In genomic region chr4:86522349-86522748, GRCh38 we compare ENCODE assay signal across 14 cellular contexts.
A peak's percentile ranks its signal among the peaks of the same experiment; 100 is the strongest.
DNase-seq lines count a peak whose midpoint lies in the region; ATAC-seq and TF ChIP-seq lines count a peak whose summit lies in the region.
"Had no signal": no experiment of that assay in that cellular context is flagged by ENCODE, and none has a peak within 500 bp of the region (broad histone marks: within the 10 kb centered on the region; RNA-seq: fewer than 3 reads in every experiment).

No MANE protein-coding gene starts in this region.

- no peaks in the 10 kb centered on the region for H3K79me2 ChIP-seq in SK-N-SH (ENCODE audit: insufficient read depth)

- no peak overlapping the region for H3K4me3 ChIP-seq in BE2C (ENCODE audit: low read depth, low read length)
- H3K4me3 ChIP-seq in SK-N-SH (ENCODE audit: low read depth in 2 of 2, low read length in 1 of 2), result no peak overlapping the region
- no peak overlapping the region for H3K4me3 ChIP-seq in foreskin fibroblast (ENCODE audit: low read depth in 1 of 2, low read length in 2 of 2)
- H3K4me3 ChIP-seq: left lung, thoracic aorta had no signal

- H3K27ac ChIP-seq in SK-N-SH (ENCODE audit: low read depth in 2 of 2, low read length in 1 of 2), result no peak overlapping the region
- H3K27ac ChIP-seq: thoracic aorta had no signal

- no peak overlapping the region for H3K4me2 ChIP-seq in SK-N-SH

- H3K4me1 ChIP-seq in BE2C (no peaks in the 10 kb centered on the region), SK-N-SH (ENCODE audit: control insufficient read depth in 1 of 2, insufficient read depth in 2 of 2, low read depth in 1 of 2, low read length in 1 of 2) (no peaks in the 10 kb centered on the region)

- H3F3A ChIP-seq in SK-N-SH (replicated peaks; ENCODE audit: insufficient read depth), result no peaks in the 10 kb centered on the region

- POLR2A ChIA-PET in SK-N-SH (lab: Yijun Ruan, JAX), result no interaction called here

- H2AFZ ChIP-seq in SK-N-SH (ENCODE audit: low read depth), result no peak overlapping the region

- TF ChIP-seq CTCF in BE2C (IDR thresholded peaks at IDR 0.05; ENCODE audit: low read depth, low read length) (peak; percentile 19; the same call in 1 of the 2 replicates), SK-N-SH (IDR thresholded peaks at IDR 0.05) (peak; percentile 52), foreskin fibroblast (IDR thresholded peaks at IDR 0.05; ENCODE audit: low read depth, low read length) (peak; percentile 19)

- DNase-seq in BE2C (no peak), HT-29 (ENCODE audit: low spot score) (peak; percentile 18), SK-N-SH (no peak), foreskin fibroblast (peak in 1 of 2 donors; percentile 17), amygdala (lab: John Stamatoyannopoulos, UW) (no peak)
- DNase-seq in activated T-cell treated with anti-CD3 and anti-CD28 coated beads, Interleukin-2, amount 50 U/mL, for 1 hour, result no peak
- DNase-seq: activated B cell treated with CpG ODN at 0.5 μM for 24 hours; effector CD8-positive, alpha-beta T cell; left lung; NCI-H1105 treated with DMSO at 0.1 percent for 48 hours; NCI-H524 had no signal

- H3K9me2 ChIP-seq in SK-N-SH, result no peaks in the 10 kb centered on the region

- WGBS in SK-N-SH (ENCODE audit: low lambda C conversion rate), result 46% methylated on average over 4 of the region's 4 CpGs

- H3K36me3 ChIP-seq in BE2C (no peaks in the 10 kb centered on the region), SK-N-SH (replicated peaks in 1 of 2; ENCODE audit: control insufficient read depth in 1 of 2, insufficient read depth in 2 of 2, low read length in 1 of 2) (no peaks in the 10 kb centered on the region)
- H3K36me3 ChIP-seq: left lung, thoracic aorta had no signal

- no peak for TF ChIP-seq EP300 in SK-N-SH (IDR thresholded peaks at IDR 0.05; ENCODE audit: borderline replicate concordance in 1 of 2, low read depth in 1 of 2, low read length in 1 of 2)

- CTCF ChIA-PET in SK-N-SH (lab: Yijun Ruan, JAX), result interaction anchor here (1.3 to 8.8 kb wide), 5 partner anchors 14 to 571 kb away, joined by 3 to 72 read pairs (median 5); no protein-coding TSS in a partner anchor

- no peaks in the 10 kb centered on the region for H3K9me3 ChIP-seq in BE2C
- peaks cover 12% of the 10 kb centered on the region; the same call in 1 of the 2 replicates for H3K9me3 ChIP-seq in SK-N-SH

- no peak overlapping the region for H3K9ac ChIP-seq in SK-N-SH

- peak; percentile 55 for TF ChIP-seq RAD21 in SK-N-SH (IDR thresholded peaks at IDR 0.05; ENCODE audit: low read length)

- H4K20me1 ChIP-seq in SK-N-SH (ENCODE audit: insufficient read depth), result no peaks in the 10 kb centered on the region

- ATAC-seq in GM19023 (IDR thresholded peaks at IDR 0.05; ENCODE audit: unreplicated experiment) (no peak), HG02623 (IDR thresholded peaks at IDR 0.05; ENCODE audit: unreplicated experiment) (no peak)
- ATAC-seq: left lung had no signal

- H3K27me3 ChIP-seq in BE2C, result no peaks in the 10 kb centered on the region
- no peaks in the 10 kb centered on the region for H3K27me3 ChIP-seq in SK-N-SH (ENCODE audit: insufficient read depth)
- H3K27me3 ChIP-seq: left lung had no signal

TF ChIP-seq in SK-N-SH, 30 proteins besides CTCF, POLR2A, EP300 and RAD21:
- no peak for TF ChIP-seq YY1 (IDR thresholded peaks at IDR 0.05; ENCODE audit: low read depth)
- no peak for TF ChIP-seq PBX3 (IDR thresholded peaks at IDR 0.05)
- TF ChIP-seq FOXM1 (IDR thresholded peaks at IDR 0.05; ENCODE audit: low read depth), result no peak
- no peak for TF ChIP-seq ZBTB33 (IDR thresholded peaks at IDR 0.05; ENCODE audit: borderline replicate concordance, low read depth)
- no peak for TF ChIP-seq MXI1 (IDR thresholded peaks at IDR 0.05; ENCODE audit: low read depth, low read length)
- peak; percentile 36 for TF ChIP-seq SMC3 (IDR thresholded peaks at IDR 0.05; ENCODE audit: low read depth, low read length)
